8 cellular contexts compared by ENCODE assay signal in genomic region chr4:154399259-154399974, GRCh38.
DNase-seq lines count a peak whose midpoint lies in the region; ATAC-seq and TF ChIP-seq lines count a peak whose summit lies in the region.

No MANE protein-coding gene starts in this region.

- H3K4me3 ChIP-seq in GM23338, result no peak overlapping the region
- H3K4me3 ChIP-seq in RWPE2 (ENCODE audit: severe bottlenecking), result no peak overlapping the region
- no peak overlapping the region for H3K4me3 ChIP-seq in hepatocyte

- TF ChIP-seq CTCF in GM23338 (conservative IDR thresholded peaks at IDR 0.05; ENCODE audit: low read depth in 2 of 2) (peak; percentile 51 to 69), RWPE2 (IDR thresholded peaks at IDR 0.05; ENCODE audit: poor library complexity, severe bottlenecking) (peak; percentile 45), hepatocyte (IDR thresholded peaks at IDR 0.05; ENCODE audit: poor library complexity) (peak; percentile 60)

- H3K9me3 ChIP-seq in RWPE2 (ENCODE audit: severe bottlenecking) (no peaks in the 10 kb centered on the region), hepatocyte (ENCODE audit: low read depth) (no peaks in the 10 kb centered on the region)

- WGBS in hepatocyte (ENCODE audit: low lambda C conversion rate, missing lambda C conversion rate), result 78% methylated on average over 10 of the region's 10 CpGs

- no peak overlapping the region for H3K4me3 Mint-ChIP-seq in GM23338

- H4K20me1 ChIP-seq in GM23338 (replicated peaks; ENCODE audit: insufficient read depth) (no peaks in the 10 kb centered on the region), hepatocyte (ENCODE audit: insufficient read depth, poor library complexity, severe bottlenecking) (no peaks in the 10 kb centered on the region)

- ATAC-seq in GM23338, result peak; percentile 42; the same call in 1 of the 3 replicates
- ATAC-seq in RWPE2 (ENCODE audit: low read depth), result no peak; the same call in 2 of the 3 replicates
- ATAC-seq in GM21367 (IDR thresholded peaks at IDR 0.05; ENCODE audit: unreplicated experiment), result no peak
- no peak for ATAC-seq in HG03280 (IDR thresholded peaks at IDR 0.05; ENCODE audit: unreplicated experiment)

- no peaks in the 10 kb centered on the region for H3K36me3 ChIP-seq in GM23338 (ENCODE audit: insufficient read depth)
- H3K36me3 ChIP-seq in RWPE2 (ENCODE audit: low read depth), result no peaks in the 10 kb centered on the region
- no peaks in the 10 kb centered on the region for H3K36me3 ChIP-seq in hepatocyte (replicated peaks; ENCODE audit: insufficient read depth, low read depth)

- H3K4me2 ChIP-seq in GM23338 (no peak overlapping the region), hepatocyte (peak overlapping the region; percentile 39)

- H3K27ac Mint-ChIP-seq in GM23338, result no peak overlapping the region

- H3K9me2 ChIP-seq in GM23338 (ENCODE audit: insufficient read depth) (no peaks in the 10 kb centered on the region), hepatocyte (replicated peaks; ENCODE audit: insufficient read depth) (no peaks in the 10 kb centered on the region)

- no peaks in the 10 kb centered on the region for H3K27me3 ChIP-seq in GM23338 (ENCODE audit: insufficient read depth)
- no peaks in the 10 kb centered on the region for H3K27me3 ChIP-seq in RWPE2 (ENCODE audit: insufficient read depth, poor library complexity, severe bottlenecking)
- peaks cover 19% of the 10 kb centered on the region for H3K27me3 ChIP-seq in hepatocyte

- H3F3A ChIP-seq in GM23338 (replicated peaks; ENCODE audit: low read depth), result no peaks in the 10 kb centered on the region

- no peaks in the 10 kb centered on the region for H3K79me2 ChIP-seq in GM23338 (replicated peaks; ENCODE audit: insufficient read depth)
- no peaks in the 10 kb centered on the region for H3K79me2 ChIP-seq in hepatocyte

- H3K4me1 ChIP-seq in GM23338 (ENCODE audit: insufficient read depth) (no peaks in the 10 kb centered on the region), RWPE2 (ENCODE audit: insufficient read depth, poor library complexity, severe bottlenecking) (no peaks in the 10 kb centered on the region), hepatocyte (ENCODE audit: insufficient read depth) (no peaks in the 10 kb centered on the region)

- DNase-seq in GM23338 (ENCODE audit: low spot score) (peak; percentile 64), RWPE2 (ENCODE audit: low spot score) (no peak), hepatocyte (ENCODE audit: low spot score) (peak; percentile 58), smooth muscle cell of the brain vasculature (ENCODE audit: low read depth, low spot score) (peak; percentile 20), NCI-H345 (lab: John Stamatoyannopoulos, UW) (no peak)
- no peak for DNase-seq in stimulated activated CD4-positive, alpha-beta T cell treated with anti-CD3 and anti-CD28 coated beads, Interleukin-15, amount 100 ng/mL, for 24 hours

- H2AFZ ChIP-seq in GM23338, result no peak overlapping the region
- H2AFZ ChIP-seq in hepatocyte, result no peak overlapping the region

- H3K9me3 Mint-ChIP-seq in GM23338, result no peaks in the 10 kb centered on the region

- no peaks in the 10 kb centered on the region for H3K4me1 Mint-ChIP-seq in GM23338

- H3K36me3 Mint-ChIP-seq in GM23338 (ENCODE audit: low read depth), result no peaks in the 10 kb centered on the region

- no peak overlapping the region for H3K27ac ChIP-seq in GM23338 (ENCODE audit: low read depth)
- H3K27ac ChIP-seq in RWPE2 (ENCODE audit: poor library complexity, severe bottlenecking), result no peak overlapping the region
- H3K27ac ChIP-seq in hepatocyte, result no peak overlapping the region

- H3K27me3 Mint-ChIP-seq in GM23338 (ENCODE audit: insufficient read depth, low read depth, poor library complexity), result no peaks in the 10 kb centered on the region

TF ChIP-seq in GM23338, 12 proteins besides CTCF, POLR2A, EP300 and RAD21:
- TF ChIP-seq JUNB (IDR thresholded peaks at IDR 0.05; ENCODE audit: unreplicated experiment) (no peak), EZH2phosphoT487 (IDR thresholded peaks at IDR 0.05; ENCODE audit: unreplicated experiment) (no peak)

Comparison
In these comparisons a context has a peak if more than half of its experiments do, and no peak if none do; other contexts are left out.
1. DNase-seq: peak in GM23338 (single experiment), hepatocyte (single experiment) and smooth muscle cell of the brain vasculature (single experiment); none in RWPE2 (single experiment), stimulated activated CD4-positive, alpha-beta T cell treated with anti-CD3 and anti-CD28 coated beads, Interleukin-15, amount 100 ng/mL, for 24 hours (single experiment) and NCI-H345 (single experiment).
2. Peak in every context shown above with its lines, with median percentiles within 50 percentile points of each other: CTCF ChIP-seq.